ENCODE assay signal across 8 cellular contexts in the genomic region with DNA sequence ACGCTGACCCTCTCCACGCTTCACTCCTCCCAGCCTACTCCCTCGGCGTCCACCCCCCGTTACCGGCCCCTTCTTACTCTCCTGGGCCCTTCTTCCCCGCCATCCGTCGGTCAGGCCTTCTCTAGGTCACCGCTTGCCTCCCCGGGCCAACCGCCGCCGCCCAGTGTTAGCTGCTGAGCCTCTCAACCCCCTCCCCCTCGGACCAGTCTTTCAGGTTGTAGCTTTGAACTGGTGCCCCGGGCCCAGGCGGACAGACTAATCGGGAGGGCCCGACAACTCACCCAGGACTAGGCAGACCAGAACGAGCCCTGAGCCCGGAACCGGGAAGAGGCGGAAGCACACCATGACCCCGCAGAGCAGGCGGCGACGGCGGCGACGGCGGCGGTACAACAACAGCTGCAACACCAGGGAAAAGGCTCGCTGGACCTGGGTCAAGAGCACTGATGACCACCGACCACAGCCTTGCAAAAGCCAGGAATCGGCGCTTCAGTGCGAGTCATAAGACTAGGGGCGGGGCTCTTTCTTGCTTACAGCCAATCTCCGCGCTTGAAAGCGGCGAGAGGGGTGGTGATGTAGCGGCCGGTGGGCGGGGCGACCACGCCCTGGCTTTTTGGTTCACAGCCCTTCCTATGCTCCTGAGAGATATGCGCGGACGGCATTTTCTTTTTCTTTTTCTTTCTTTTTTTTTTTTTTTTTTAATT. TPM values are rescaled to one million over a fixed set of nuclear protein-coding genes. Genes with fewer than 3 reads are reported as not detected.
DNase-seq lines count a peak whose midpoint lies in the region; ATAC-seq and TF ChIP-seq lines count a peak whose summit lies in the region.

A gene (minus strand): TSS at position 472 of the 701 bp plus-strand sequence. CDS start 127 bp downstream, at position 345.

- CTCF ChIA-PET in activated CD4-positive, alpha-beta T cell treated with anti-CD3 and anti-CD28 coated beads, Interleukin-2, amount 10 ng/mL, durations not matched to agents 7 days and 5 days (lab: Charles Lee) = interaction anchor here (2.0 kb wide), 1 partner anchor 17 kb away, joined by 7 read pairs; no protein-coding TSS in a partner anchor

- POLR2A ChIA-PET in activated CD4-positive, alpha-beta T cell treated with anti-CD3 and anti-CD28 coated beads, Interleukin-2, amount 10 ng/mL, durations not matched to agents 7 days and 5 days (lab: Charles Lee) = no interaction called here

- peak; percentile 25 to 91 (median 78) for DNase-seq in C1 segment of cervical spinal cord (lab: John Stamatoyannopoulos, UW)
- DNase-seq in NCI-H69 (lab: John Stamatoyannopoulos, UW) = peak; percentile 91
- peak; percentile 83 for DNase-seq in activated CD4-positive, alpha-beta T cell treated with anti-CD3 and anti-CD28 coated beads, Interleukin-2, amount 10 ng/mL, durations not matched to agents 7 days and 5 days
- DNase-seq in coronary artery (ENCODE audit: low spot score) = peak; percentile 92
- DNase-seq in left kidney (ENCODE audit: low read depth, low spot score) = peak; percentile 95
- DNase-seq in stimulated activated CD4-positive, alpha-beta T cell treated with anti-CD3 and anti-CD28 coated beads, Interleukin-1b, Interleukin-23, amount 100 ng/mL, for 48 hours = peak; percentile 82

- TF ChIP-seq CTCF in coronary artery (IDR thresholded peaks at IDR 0.05) = no peak

- H3K4me1 Mint-ChIP-seq in activated CD4-positive, alpha-beta T cell treated with anti-CD3 and anti-CD28 coated beads, Interleukin-2, amount 10 ng/mL, durations not matched to agents 7 days and 5 days = peaks cover 13% of the 10 kb centered on the region

- H3K27ac Mint-ChIP-seq in activated CD4-positive, alpha-beta T cell treated with anti-CD3 and anti-CD28 coated beads, Interleukin-2, amount 10 ng/mL, durations not matched to agents 7 days and 5 days = peak within 1 kb of the TSS; percentile 94

- ATAC-seq in GM19372 (IDR thresholded peaks at IDR 0.05; ENCODE audit: low read depth, unreplicated experiment) (peak; percentile 96), HG03521 (IDR thresholded peaks at IDR 0.05; ENCODE audit: unreplicated experiment) (peak; percentile 95)

- no peaks in the 10 kb centered on the region for H3K9me3 Mint-ChIP-seq in activated CD4-positive, alpha-beta T cell treated with anti-CD3 and anti-CD28 coated beads, Interleukin-2, amount 10 ng/mL, durations not matched to agents 7 days and 5 days

- peak within 1 kb of the TSS; percentile 73 for H3K4me3 ChIP-seq in coronary artery

- H3K27ac ChIP-seq in coronary artery = peak within 1 kb of the TSS; percentile 67 to 83

- H3K27me3 Mint-ChIP-seq in activated CD4-positive, alpha-beta T cell treated with anti-CD3 and anti-CD28 coated beads, Interleukin-2, amount 10 ng/mL, durations not matched to agents 7 days and 5 days = no peaks in the 10 kb centered on the region

- peaks cover 5% of the 10 kb centered on the region for H3K36me3 Mint-ChIP-seq in activated CD4-positive, alpha-beta T cell treated with anti-CD3 and anti-CD28 coated beads, Interleukin-2, amount 10 ng/mL, durations not matched to agents 7 days and 5 days (ENCODE audit: low read depth)

- H3K4me3 Mint-ChIP-seq in activated CD4-positive, alpha-beta T cell treated with anti-CD3 and anti-CD28 coated beads, Interleukin-2, amount 10 ng/mL, durations not matched to agents 7 days and 5 days = peak within 1 kb of the TSS; percentile 90

RNA-seq across cellular contexts. Expression of the gene that starts here (rescaled TPM):
- 10 to 100 TPM; 47.7 to 59.5 TPM for total RNA-seq in activated CD4-positive, alpha-beta T cell treated with anti-CD3 and anti-CD28 coated beads, Interleukin-2, amount 10 ng/mL, durations not matched to agents 7 days and 5 days

Comparison
In these comparisons a context has a peak if more than half of its experiments do, and no peak if none do; other contexts are left out.
1. Peak in every context shown above with its lines: DNase-seq, ATAC-seq, H3K4me3 ChIP-seq and H3K27ac ChIP-seq.